34 cellular contexts compared by ENCODE assay signal in the genomic region with DNA sequence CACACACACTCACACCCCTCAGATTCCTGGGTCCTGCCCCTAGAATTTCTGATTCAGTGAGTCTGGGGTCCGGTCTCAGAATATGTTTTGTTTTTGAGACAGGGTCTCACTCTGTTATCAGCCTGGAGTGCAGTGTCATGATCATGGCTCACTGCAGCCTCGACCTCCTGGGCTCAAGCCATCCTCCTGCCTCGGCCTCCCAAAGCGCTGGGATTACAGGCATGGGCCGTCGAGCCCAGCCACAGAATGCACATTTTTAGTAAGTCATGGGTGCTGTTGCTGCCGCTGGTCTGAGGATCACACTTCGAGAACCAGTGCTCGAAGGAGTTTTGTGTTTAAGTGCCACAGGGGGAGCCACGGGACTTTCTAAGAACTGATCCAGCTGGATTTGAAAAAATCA. TPM values are rescaled to one million over a fixed set of nuclear protein-coding genes. Genes with fewer than 3 reads are reported as not detected.
"Had no signal": no experiment of that assay in that cellular context is flagged by ENCODE, and none has a peak within 500 bp of the region (broad histone marks: within the 10 kb centered on the region; RNA-seq: fewer than 3 reads in every experiment).

No MANE protein-coding gene starts in this region.

- H3K27ac ChIP-seq: Peyer's patch, RWPE1 had no signal

- H3K27ac Mint-ChIP-seq: activated CD4-positive, alpha-beta memory T cell treated with anti-CD3 and anti-CD28 coated beads, Interleukin-2, amount 10 ng/mL, durations not matched to agents 7 days and 5 days; activated CD8-positive, alpha-beta memory T cell treated with anti-CD3 and anti-CD28 coated beads, Interleukin-2, amount 10 ng/mL, durations not matched to agents 7 days and 5 days; activated naive CD4-positive, alpha-beta T cell treated with anti-CD3 and anti-CD28 coated beads, Interleukin-2, amount 10 ng/mL, durations not matched to agents 7 days and 5 days; activated naive CD8-positive, alpha-beta T cell; activated naive CD8-positive, alpha-beta T cell treated with anti-CD3 and anti-CD28 coated beads, Interleukin-2, amount 50 U/mL, for 24 hours; brain; T-helper 2 cell treated with Interferon-gamma antibody and Interleukin-4, amounts not matched to agents 5 μg/mL and 100 μg/mL, for 36 hours; WTC11 had no signal

- H3K9me3 Mint-ChIP-seq: T-helper 2 cell treated with Interferon-gamma antibody and Interleukin-4, amounts not matched to agents 5 μg/mL and 100 μg/mL, for 36 hours had no signal

- H3K4me3 Mint-ChIP-seq: activated CD4-positive, alpha-beta memory T cell treated with anti-CD3 and anti-CD28 coated beads, Interleukin-2, amount 10 ng/mL, durations not matched to agents 7 days and 5 days; activated CD8-positive, alpha-beta memory T cell treated with anti-CD3 and anti-CD28 coated beads, Interleukin-2, amount 10 ng/mL, durations not matched to agents 7 days and 5 days; activated naive CD4-positive, alpha-beta T cell treated with anti-CD3 and anti-CD28 coated beads, Interleukin-2, amount 10 ng/mL, durations not matched to agents 7 days and 5 days; activated naive CD8-positive, alpha-beta T cell; activated naive CD8-positive, alpha-beta T cell treated with anti-CD3 and anti-CD28 coated beads, Interleukin-2, amount 50 U/mL, for 24 hours; brain; T-helper 2 cell treated with Interferon-gamma antibody and Interleukin-4, amounts not matched to agents 5 μg/mL and 100 μg/mL, for 36 hours; WTC11 had no signal

- H3K27me3 ChIP-seq: Peyer's patch had no signal

- H3K36me3 ChIP-seq: Peyer's patch had no signal

- DNase-seq: activated CD4-positive, alpha-beta memory T cell treated with anti-CD3 and anti-CD28 coated beads, Interleukin-2, amount 10 ng/mL, durations not matched to agents 7 days and 5 days; activated CD4-positive, alpha-beta T cell treated with anti-CD3 and anti-CD28 coated beads for 4 hours; activated CD8-positive, alpha-beta memory T cell treated with anti-CD3 and anti-CD28 coated beads for 24 hours; activated CD8-positive, alpha-beta memory T cell treated with anti-CD3 and anti-CD28 coated beads, Interleukin-2, amount 10 ng/mL, durations not matched to agents 7 days and 5 days; activated CD8-positive, alpha-beta memory T cell treated with anti-CD3 and anti-CD28 coated beads, Interleukin-2, amount 50 U/mL, for 48 hours; activated effector memory CD4-positive, alpha-beta T cell treated with Interleukin-2 at 50 U/mL for 16 hours; activated naive CD4-positive, alpha-beta T cell treated with anti-CD3 and anti-CD28 coated beads, Interleukin-2, amount 10 ng/mL, durations not matched to agents 7 days and 5 days; activated naive CD8-positive, alpha-beta T cell treated with anti-CD3 and anti-CD28 coated beads, Interleukin-2, amount 50 U/mL, for 24 hours; activated T-cell treated with anti-CD3 and anti-CD28 coated beads, Interleukin-2, amount 50 U/mL, for 48 hours; anterior cingulate cortex; caudate nucleus; NCI-H1105 treated with DMSO at 0.1 percent for 48 hours; NCI-H1436; NCI-H1694; NCI-H1930; NCI-H2081 treated with DMSO at 0.1 percent for 48 hours; NCI-H226; NCI-H446 treated with DMSO at 0.1 percent for 48 hours; NCI-H524 treated with DMSO at 0.1 percent for 48 hours; PC-3; Peyer's patch; Right ventricle myocardium superior; SW 1271 had no signal

- H3K9me3 ChIP-seq: Peyer's patch had no signal

- H3K27me3 Mint-ChIP-seq: activated CD8-positive, alpha-beta memory T cell treated with anti-CD3 and anti-CD28 coated beads, Interleukin-2, amount 10 ng/mL, durations not matched to agents 7 days and 5 days; activated naive CD8-positive, alpha-beta T cell; activated naive CD8-positive, alpha-beta T cell treated with anti-CD3 and anti-CD28 coated beads, Interleukin-2, amount 50 U/mL, for 24 hours had no signal

- ATAC-seq: activated CD4-positive, CD25-positive, alpha-beta regulatory T cell treated with anti-CD3 and anti-CD28 coated beads, Interleukin-2, amount 50 U/mL, for 24 hours; activated CD8-positive, alpha-beta memory T cell treated with anti-CD3 and anti-CD28 coated beads, Interleukin-2, amount 10 ng/mL, durations not matched to agents 7 days and 5 days; activated naive CD8-positive, alpha-beta T cell treated with anti-CD3 and anti-CD28 coated beads, Interleukin-2, amount 50 U/mL, for 24 hours; K562; PC-3; WTC11 had no signal

- FAIRE-seq: bronchial epithelial cell, K562, TTC549 had no signal

- H3K4me3 ChIP-seq: K562, Peyer's patch had no signal

- H3K4me1 ChIP-seq: Peyer's patch had no signal

- H3K36me3 Mint-ChIP-seq: activated CD8-positive, alpha-beta memory T cell treated with anti-CD3 and anti-CD28 coated beads, Interleukin-2, amount 10 ng/mL, durations not matched to agents 7 days and 5 days; activated naive CD4-positive, alpha-beta T cell treated with anti-CD3 and anti-CD28 coated beads, Interleukin-2, amount 10 ng/mL, durations not matched to agents 7 days and 5 days; brain had no signal

- H3K4me1 Mint-ChIP-seq: brain, WTC11 had no signal

RNA-seq across cellular contexts. Expression of gene TNFSF14, which starts 22.1 kb away (rescaled TPM):
- total RNA-seq: cerebellum, M059J, PC-3 had no signal
